In the genomic region with DNA sequence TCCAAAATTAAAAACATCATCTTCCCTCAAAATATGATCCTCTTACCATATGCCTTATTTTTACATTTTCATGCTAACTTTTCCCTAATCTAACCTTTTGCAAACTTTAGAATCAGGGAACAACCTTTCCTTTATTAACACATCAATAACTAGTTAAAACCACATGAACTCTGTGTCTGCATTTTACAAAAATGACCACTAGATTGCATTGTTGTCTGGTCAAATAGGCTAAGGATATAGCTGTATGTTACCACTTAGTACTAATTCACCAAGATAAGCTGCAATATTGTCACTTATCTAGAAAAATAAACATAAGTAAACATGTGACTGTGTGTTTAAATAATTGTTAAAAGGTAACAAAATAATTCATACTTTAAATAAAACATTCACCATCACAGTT, we compare ENCODE assay signal across 12 cellular contexts.
DNase-seq lines count a peak whose midpoint lies in the region; ATAC-seq, FAIRE-seq and TF ChIP-seq lines count a peak whose summit lies in the region.
"Had no signal": no experiment of that assay in that cellular context is flagged by ENCODE, and none has a peak within 500 bp of the region (broad histone marks: within the 10 kb centered on the region; RNA-seq: fewer than 3 reads in every experiment).

No MANE protein-coding gene starts in this region.

- H3K27ac Mint-ChIP-seq in WTC11: no peak overlapping the region
- H3K27ac Mint-ChIP-seq: activated CD8-positive, alpha-beta memory T cell treated with anti-CD3 and anti-CD28 coated beads, Interleukin-2, amount 10 ng/mL, durations not matched to agents 7 days and 5 days had no signal

- H3K9me3 ChIP-seq in heart left ventricle (peaks cover 0 to 12% (median 7%) of the 10 kb centered on the region in 12 donors), transverse colon (peaks cover 5 to 6% of the 10 kb centered on the region in 2 donors)

- POLR2A ChIA-PET in WTC11 (lab: Charles Lee): interaction anchor here (0.7 kb wide), 1 partner anchor 23 kb away, joined by 3 read pairs; no protein-coding TSS in a partner anchor

- no peak for TF ChIP-seq POLR2A in heart left ventricle (IDR thresholded peaks at IDR 0.05)
- TF ChIP-seq POLR2A in transverse colon (IDR thresholded peaks at IDR 0.05): no peak
- no peak for TF ChIP-seq POLR2A in GM12892 (IDR thresholded peaks at IDR 0.05; ENCODE audit: low read depth, low read length)

- H3K4me1 ChIP-seq in heart left ventricle: peaks cover 0 to 23% (median 4%) of the 10 kb centered on the region in 12 donors
- H3K4me1 ChIP-seq in transverse colon: peaks cover 0 to 40% (median 22%) of the 10 kb centered on the region in 4 donors

- CTCF ChIA-PET in WTC11 (lab: Charles Lee): interaction anchor here (0.8 to 1.5 kb wide), 2 partner anchors 176 to 223 kb away, joined by 4 to 6 read pairs; no protein-coding TSS in a partner anchor

- H3K4me3 Mint-ChIP-seq in WTC11: no peak overlapping the region
- H3K4me3 Mint-ChIP-seq: activated CD8-positive, alpha-beta memory T cell treated with anti-CD3 and anti-CD28 coated beads, Interleukin-2, amount 10 ng/mL, durations not matched to agents 7 days and 5 days had no signal

- intact Hi-C loops in Right ventricle myocardium superior (cut with DNase I): no loop called here
- intact Hi-C loops in heart left ventricle (cut with DNase I): loop anchor here in 1 of 10 donors (10.0 kb wide), 1 partner anchor 232 kb away; no protein-coding TSS in a partner anchor
- intact Hi-C loops in transverse colon (cut with DNase I; ENCODE audit: low total_unique reads): no loop called here

- H3K36me3 ChIP-seq in heart left ventricle (peaks cover 0 to 3% (median 0%) of the 10 kb centered on the region in 9 donors), transverse colon (peaks cover 0 to 7% (median 0%) of the 10 kb centered on the region in 4 donors)
- H3K36me3 ChIP-seq: HAP-1 had no signal

- peaks cover 13% of the 10 kb centered on the region for H3K9me3 Mint-ChIP-seq in WTC11

- H3K4me1 Mint-ChIP-seq in WTC11: peaks cover 3% of the 10 kb centered on the region; the same call in 1 of the 2 replicates
- H3K4me1 Mint-ChIP-seq: activated CD8-positive, alpha-beta memory T cell treated with anti-CD3 and anti-CD28 coated beads, Interleukin-2, amount 10 ng/mL, durations not matched to agents 7 days and 5 days had no signal

- H3K27me3 ChIP-seq in heart left ventricle (no peaks in the 10 kb centered on the region), transverse colon (no peaks in the 10 kb centered on the region)
- H3K27me3 ChIP-seq: stomach had no signal

- H3K4me3 ChIP-seq in heart left ventricle: no peak overlapping the region
- no peak overlapping the region for H3K4me3 ChIP-seq in transverse colon
- H3K4me3 ChIP-seq: HAP-1, stomach had no signal

- in situ Hi-C loops in transverse colon (cut with MboI; ENCODE audit: low pct_ligation_motif_present in 1 of 4, low pct_unique_long_range_greater_than_20kb in 1 of 4, low sequenced_read_pairs in 3 of 4): no loop called here

- peak in 6 of 12 donors; percentile 16 to 39 (median 24) for TF ChIP-seq CTCF in heart left ventricle (IDR thresholded peaks at IDR 0.05)
- peak in 1 of 5 experiments; percentile 8 for TF ChIP-seq CTCF in transverse colon (IDR thresholded peaks at IDR 0.05)
- no peak for TF ChIP-seq CTCF in WTC11 (IDR thresholded peaks at IDR 0.05)

- no peaks in the 10 kb centered on the region for H3K27me3 Mint-ChIP-seq in WTC11 (ENCODE audit: low read depth)
- H3K27me3 Mint-ChIP-seq: activated CD8-positive, alpha-beta memory T cell treated with anti-CD3 and anti-CD28 coated beads, Interleukin-2, amount 10 ng/mL, durations not matched to agents 7 days and 5 days had no signal

- TF ChIP-seq EP300 in transverse colon (IDR thresholded peaks at IDR 0.05; ENCODE audit: low read depth): no peak

- no peak for DNase-seq in Right ventricle myocardium superior
- no peak for DNase-seq in heart left ventricle
- peak; percentile 18 for DNase-seq in MV-4-11 (lab: John Stamatoyannopoulos, UW)
- DNase-seq in transverse colon: no peak
- DNase-seq in WTC11 (ENCODE audit: low spot score): no peak
- DNase-seq in COR-L47 (lab: John Stamatoyannopoulos, UW): no peak
- DNase-seq in GM12892 (ENCODE audit: insufficient read length): no peak
- DNase-seq: activated CD8-positive, alpha-beta memory T cell treated with anti-CD3 and anti-CD28 coated beads, Interleukin-2, amount 10 ng/mL, durations not matched to agents 7 days and 5 days; NCI-H226; stomach had no signal

- peaks cover 9% of the 10 kb centered on the region for H3K36me3 Mint-ChIP-seq in WTC11

- FAIRE-seq in endometrium (lab: Jason Lieb, UNC): peak; percentile 67
- no peak for FAIRE-seq in GM12892 (lab: Jason Lieb, UNC)

- H3K27ac ChIP-seq in heart left ventricle (no peak overlapping the region), transverse colon (peak overlapping the region; percentile 49 to 70 (median 58))
- H3K27ac ChIP-seq: stomach had no signal

- ATAC-seq in Right ventricle myocardium superior (ENCODE audit: poor library complexity): peak; percentile 57
- no peak for ATAC-seq in heart left ventricle
- no peak for ATAC-seq in WTC11
- ATAC-seq: activated CD8-positive, alpha-beta memory T cell treated with anti-CD3 and anti-CD28 coated beads, Interleukin-2, amount 10 ng/mL, durations not matched to agents 7 days and 5 days had no signal

TF ChIP-seq in WTC11, 78 proteins besides CTCF, POLR2A, EP300 and RAD21 (continues in another document):
- TF ChIP-seq TP53 (CRISPR knock-in tag; IDR thresholded peaks at IDR 0.05) (no peak), ZNF263 (CRISPR knock-in tag; IDR thresholded peaks at IDR 0.05; ENCODE audit: low read depth) (no peak), NFATC4 (CRISPR knock-in tag; IDR thresholded peaks at IDR 0.05) (no peak), SOX15 (CRISPR knock-in tag; IDR thresholded peaks at IDR 0.05) (no peak), MXD4 (CRISPR knock-in tag; IDR thresholded peaks at IDR 0.05; ENCODE audit: borderline replicate concordance) (no peak), STAT6 (CRISPR knock-in tag; conservative IDR thresholded peaks at IDR 0.05; ENCODE audit: low read depth) (no peak)
- TF ChIP-seq, protein P1, sequence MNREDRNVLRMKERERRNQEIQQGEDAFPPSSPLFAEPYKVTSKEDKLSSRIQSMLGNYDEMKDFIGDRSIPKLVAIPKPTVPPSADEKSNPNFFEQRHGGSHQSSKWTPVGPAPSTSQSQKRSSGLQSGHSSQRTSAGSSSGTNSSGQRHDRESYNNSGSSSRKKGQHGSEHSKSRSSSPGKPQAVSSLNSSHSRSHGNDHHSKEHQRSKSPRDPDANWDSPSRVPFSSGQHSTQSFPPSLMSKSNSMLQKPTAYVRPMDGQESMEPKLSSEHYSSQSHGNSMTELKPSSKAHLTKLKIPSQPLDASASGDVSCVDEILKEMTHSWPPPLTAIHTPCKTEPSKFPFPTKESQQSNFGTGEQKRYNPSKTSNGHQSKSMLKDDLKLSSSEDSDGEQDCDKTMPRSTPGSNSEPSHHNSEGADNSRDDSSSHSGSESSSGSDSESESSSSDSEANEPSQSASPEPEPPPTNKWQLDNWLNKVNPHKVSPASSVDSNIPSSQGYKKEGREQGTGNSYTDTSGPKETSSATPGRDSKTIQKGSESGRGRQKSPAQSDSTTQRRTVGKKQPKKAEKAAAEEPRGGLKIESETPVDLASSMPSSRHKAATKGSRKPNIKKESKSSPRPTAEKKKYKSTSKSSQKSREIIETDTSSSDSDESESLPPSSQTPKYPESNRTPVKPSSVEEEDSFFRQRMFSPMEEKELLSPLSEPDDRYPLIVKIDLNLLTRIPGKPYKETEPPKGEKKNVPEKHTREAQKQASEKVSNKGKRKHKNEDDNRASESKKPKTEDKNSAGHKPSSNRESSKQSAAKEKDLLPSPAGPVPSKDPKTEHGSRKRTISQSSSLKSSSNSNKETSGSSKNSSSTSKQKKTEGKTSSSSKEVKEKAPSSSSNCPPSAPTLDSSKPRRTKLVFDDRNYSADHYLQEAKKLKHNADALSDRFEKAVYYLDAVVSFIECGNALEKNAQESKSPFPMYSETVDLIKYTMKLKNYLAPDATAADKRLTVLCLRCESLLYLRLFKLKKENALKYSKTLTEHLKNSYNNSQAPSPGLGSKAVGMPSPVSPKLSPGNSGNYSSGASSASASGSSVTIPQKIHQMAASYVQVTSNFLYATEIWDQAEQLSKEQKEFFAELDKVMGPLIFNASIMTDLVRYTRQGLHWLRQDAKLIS (CRISPR knock-in tag; IDR thresholded peaks at IDR 0.05; ENCODE audit: borderline replicate concordance): no peak
- TF ChIP-seq, protein P2, sequence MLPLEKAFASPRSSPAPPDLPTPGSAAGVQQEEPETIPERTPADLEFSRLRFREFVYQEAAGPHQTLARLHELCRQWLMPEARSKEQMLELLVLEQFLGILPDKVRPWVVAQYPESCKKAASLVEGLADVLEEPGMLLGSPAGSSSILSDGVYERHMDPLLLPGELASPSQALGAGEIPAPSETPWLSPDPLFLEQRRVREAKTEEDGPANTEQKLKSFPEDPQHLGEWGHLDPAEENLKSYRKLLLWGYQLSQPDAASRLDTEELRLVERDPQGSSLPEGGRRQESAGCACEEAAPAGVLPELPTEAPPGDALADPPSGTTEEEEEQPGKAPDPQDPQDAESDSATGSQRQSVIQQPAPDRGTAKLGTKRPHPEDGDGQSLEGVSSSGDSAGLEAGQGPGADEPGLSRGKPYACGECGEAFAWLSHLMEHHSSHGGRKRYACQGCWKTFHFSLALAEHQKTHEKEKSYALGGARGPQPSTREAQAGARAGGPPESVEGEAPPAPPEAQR (CRISPR knock-in tag; IDR thresholded peaks at IDR 0.05): no peak

Comparison
In these comparisons a context has a peak if more than half of its experiments do, and no peak if none do; other contexts are left out.
1. H3K27ac ChIP-seq: peak in transverse colon (4 of 4); none in heart left ventricle (0 of 12).